In the genomic region with DNA sequence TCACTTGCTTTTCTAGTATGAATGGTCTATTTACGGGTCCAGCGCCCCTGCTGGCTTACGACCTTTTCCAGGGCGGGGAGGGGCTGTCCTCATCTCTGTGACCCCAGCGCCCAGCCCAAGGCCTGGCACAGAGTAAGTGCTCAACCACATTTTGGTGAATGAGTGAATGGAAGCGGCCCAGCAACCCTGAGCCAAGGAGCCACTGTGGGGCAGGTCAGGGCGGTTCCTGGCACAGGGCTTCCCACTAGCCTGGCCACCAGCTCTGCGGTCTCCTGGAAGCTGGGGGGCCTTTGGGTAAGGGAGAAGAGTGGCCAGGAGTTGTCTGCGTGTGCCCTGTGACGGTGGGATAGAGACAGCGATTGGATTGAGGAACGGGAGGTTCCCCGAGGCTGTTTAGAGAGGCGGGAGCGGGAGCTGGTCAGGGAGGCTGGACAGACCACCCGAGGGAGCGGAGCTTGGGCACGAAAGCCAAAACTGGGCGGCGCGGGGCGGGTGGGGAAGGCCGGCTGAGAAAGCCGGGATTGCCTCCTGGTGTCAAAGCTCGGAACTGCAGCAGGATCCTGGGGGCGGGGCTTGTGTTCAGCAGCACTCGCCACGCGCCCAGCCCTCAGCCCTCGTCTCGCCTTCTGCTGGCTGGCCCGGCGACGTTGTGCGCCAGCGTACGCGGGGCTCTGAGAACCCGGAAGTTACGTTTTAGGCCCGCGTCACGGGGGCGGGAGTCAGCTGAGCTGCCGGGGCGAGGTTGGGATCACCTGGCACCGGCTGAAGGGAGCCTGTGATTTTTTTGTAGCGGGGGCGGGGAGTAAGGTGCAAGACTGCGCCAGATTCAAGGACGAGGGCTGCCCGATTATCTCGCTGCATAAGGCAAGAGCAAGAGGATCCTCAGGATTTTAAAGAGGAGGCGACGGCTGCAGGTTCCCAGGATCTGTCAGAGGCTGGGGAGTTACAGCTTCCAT, we compare ENCODE assay signal across 8 cellular contexts. TPM values are rescaled to one million over a fixed set of nuclear protein-coding genes. Genes with fewer than 3 reads are reported as not detected.
A peak's percentile ranks its signal among the peaks of the same experiment; 100 is the strongest.
DNase-seq lines count a peak whose midpoint lies in the region; FAIRE-seq and TF ChIP-seq lines count a peak whose summit lies in the region.

A gene with protein sequence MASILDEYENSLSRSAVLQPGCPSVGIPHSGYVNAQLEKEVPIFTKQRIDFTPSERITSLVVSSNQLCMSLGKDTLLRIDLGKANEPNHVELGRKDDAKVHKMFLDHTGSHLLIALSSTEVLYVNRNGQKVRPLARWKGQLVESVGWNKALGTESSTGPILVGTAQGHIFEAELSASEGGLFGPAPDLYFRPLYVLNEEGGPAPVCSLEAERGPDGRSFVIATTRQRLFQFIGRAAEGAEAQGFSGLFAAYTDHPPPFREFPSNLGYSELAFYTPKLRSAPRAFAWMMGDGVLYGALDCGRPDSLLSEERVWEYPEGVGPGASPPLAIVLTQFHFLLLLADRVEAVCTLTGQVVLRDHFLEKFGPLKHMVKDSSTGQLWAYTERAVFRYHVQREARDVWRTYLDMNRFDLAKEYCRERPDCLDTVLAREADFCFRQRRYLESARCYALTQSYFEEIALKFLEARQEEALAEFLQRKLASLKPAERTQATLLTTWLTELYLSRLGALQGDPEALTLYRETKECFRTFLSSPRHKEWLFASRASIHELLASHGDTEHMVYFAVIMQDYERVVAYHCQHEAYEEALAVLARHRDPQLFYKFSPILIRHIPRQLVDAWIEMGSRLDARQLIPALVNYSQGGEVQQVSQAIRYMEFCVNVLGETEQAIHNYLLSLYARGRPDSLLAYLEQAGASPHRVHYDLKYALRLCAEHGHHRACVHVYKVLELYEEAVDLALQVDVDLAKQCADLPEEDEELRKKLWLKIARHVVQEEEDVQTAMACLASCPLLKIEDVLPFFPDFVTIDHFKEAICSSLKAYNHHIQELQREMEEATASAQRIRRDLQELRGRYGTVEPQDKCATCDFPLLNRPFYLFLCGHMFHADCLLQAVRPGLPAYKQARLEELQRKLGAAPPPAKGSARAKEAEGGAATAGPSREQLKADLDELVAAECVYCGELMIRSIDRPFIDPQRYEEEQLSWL (plus strand): TSS at position 718 of the 956 bp plus-strand sequence. CDS start 319 bp downstream, outside the sequence.

- H3K4me3 Mint-ChIP-seq in HFFc6, result peak within 1 kb of the TSS; percentile 100
- peak within 1 kb of the TSS; percentile 97 for H3K4me3 Mint-ChIP-seq in activated naive CD4-positive, alpha-beta T cell treated with anti-CD3 and anti-CD28 coated beads for 36 hours

- peaks cover 21% of the 10 kb centered on the region for H3K4me1 Mint-ChIP-seq in HFFc6 (ENCODE audit: low read depth)
- H3K4me1 Mint-ChIP-seq in activated naive CD4-positive, alpha-beta T cell treated with anti-CD3 and anti-CD28 coated beads for 36 hours (ENCODE audit: low read depth), result peaks cover 28% of the 10 kb centered on the region

- CTCF ChIA-PET in activated naive CD4-positive, alpha-beta T cell treated with anti-CD3 and anti-CD28 coated beads for 36 hours (lab: Charles Lee), result interaction anchor here (0.6 to 15.7 kb wide), 28 partner anchors 8 to 519 kb away, joined by 3 to 393 read pairs (median 4); a partner anchor contains a TSS

- 3% methylated on average over 28 of the region's 55 CpGs for WGBS in suprapubic skin

- no peaks in the 10 kb centered on the region for H3K27me3 ChIP-seq in suprapubic skin

- TF ChIP-seq CTCF in HFFc6 (IDR thresholded peaks at IDR 0.05) (peak; percentile 94), suprapubic skin (IDR thresholded peaks at IDR 0.05) (peak; percentile 97 to 99)

- H3K4me3 ChIP-seq in GM08714 (ENCODE audit: low read length), result peak within 1 kb of the TSS; percentile 82
- H3K4me3 ChIP-seq in suprapubic skin, result peak within 1 kb of the TSS; percentile 91

- peaks cover 5% of the 10 kb centered on the region for H3K36me3 Mint-ChIP-seq in HFFc6 (ENCODE audit: low read depth)
- peaks cover 11% of the 10 kb centered on the region for H3K36me3 Mint-ChIP-seq in activated naive CD4-positive, alpha-beta T cell treated with anti-CD3 and anti-CD28 coated beads for 36 hours (ENCODE audit: low read depth)

- FAIRE-seq in frontal cortex (lab: Jason Lieb, UNC), result no peak

- H3K27ac Mint-ChIP-seq in HFFc6, result peak within 1 kb of the TSS; percentile 99
- peak within 1 kb of the TSS; percentile 79 for H3K27ac Mint-ChIP-seq in activated naive CD4-positive, alpha-beta T cell treated with anti-CD3 and anti-CD28 coated beads for 36 hours

- H3K27ac ChIP-seq in suprapubic skin, result peak within 1 kb of the TSS; percentile 92

- no peaks in the 10 kb centered on the region for H3K9me3 ChIP-seq in suprapubic skin

- H3K27me3 Mint-ChIP-seq in HFFc6 (ENCODE audit: insufficient read depth), result peaks cover 5% of the 10 kb centered on the region
- H3K27me3 Mint-ChIP-seq in activated naive CD4-positive, alpha-beta T cell treated with anti-CD3 and anti-CD28 coated beads for 36 hours (ENCODE audit: low read depth), result no peaks in the 10 kb centered on the region

- no peaks in the 10 kb centered on the region for H3K9me3 Mint-ChIP-seq in HFFc6
- no peaks in the 10 kb centered on the region for H3K9me3 Mint-ChIP-seq in activated naive CD4-positive, alpha-beta T cell treated with anti-CD3 and anti-CD28 coated beads for 36 hours

- H3K4me1 ChIP-seq in suprapubic skin, result peaks cover 24% of the 10 kb centered on the region

- peak in 1 of 2 donors; percentile 10 for TF ChIP-seq POLR2A in suprapubic skin (IDR thresholded peaks at IDR 0.05)

- peaks cover 20% of the 10 kb centered on the region for H3K36me3 ChIP-seq in suprapubic skin

- TF ChIP-seq EP300 in suprapubic skin (IDR thresholded peaks at IDR 0.05), result no peak

- DNase-seq in HFFc6 (peak; percentile 95), NAMALWA (ENCODE audit: low spot score) (peak; percentile 97), SK-N-DZ (ENCODE audit: low spot score) (peak; percentile 95), frontal cortex (ENCODE audit: low spot score in 2 of 2) (peak; percentile 88 to 98), nucleus accumbens (lab: John Stamatoyannopoulos, UW) (peak; percentile 72 to 100 (median 98)), suprapubic skin (ENCODE audit: low spot score in 2 of 2) (peak; percentile 99)
- peak; percentile 99 for DNase-seq in activated naive CD4-positive, alpha-beta T cell treated with anti-CD3 and anti-CD28 coated beads for 36 hours

- intact Hi-C loops in activated naive CD4-positive, alpha-beta T cell treated with anti-CD3 and anti-CD28 coated beads for 36 hours (cut with micrococcal nuclease), result loop anchor here (1.0 to 2.0 kb wide), 12 partner anchors 16 to 375 kb away; a partner anchor contains a TSS

RNA-seq across cellular contexts. Expression of the gene that starts here (rescaled TPM):
- 10 to 100 TPM; 27.7 to 33.1 (median 31.2) TPM for total RNA-seq in HFFc6 (2021; fragmentation: NEBNext Ultra II Directional; extraction: Animal tissue kit (Norgen Biotek cat#: 25700))
- 15.3 and 18.0 TPM in 2 replicates for polyA plus RNA-seq in SK-N-DZ (2014; cell fraction: cytosol; rRNA removed)
- 7.2 and 8.3 TPM in 2 replicates for polyA plus RNA-seq in SK-N-DZ (2014; cell fraction: nucleus; rRNA removed)
- total RNA-seq in activated naive CD4-positive, alpha-beta T cell treated with anti-CD3 and anti-CD28 coated beads for 36 hours, result 1 to 10 TPM; 3.3 to 3.4 TPM
- total RNA-seq in frontal cortex (29.8 TPM), suprapubic skin (10 to 100 TPM; 15.0 to 24.9 (median 19.7) TPM)

Comparison
In these comparisons a context has a peak if more than half of its experiments do, and no peak if none do; other contexts are left out.
1. Peak in every context shown above with its lines: DNase-seq, H3K4me3 ChIP-seq and H3K27ac ChIP-seq.